In genomic region chr10:98778277-98778759, GRCh38 we compare ENCODE assay signal across 14 cellular contexts.
"Had no signal": no experiment of that assay in that cellular context is flagged by ENCODE, and none has a peak within 500 bp of the region (broad histone marks: within the 10 kb centered on the region; RNA-seq: fewer than 3 reads in every experiment).

No MANE protein-coding gene starts in this region.

- H3K27me3 ChIP-seq: body of pancreas, gastroesophageal sphincter, right atrium auricular region, tibial nerve had no signal

- ATAC-seq: body of pancreas; gastroesophageal sphincter; naive thymus-derived CD4-positive, alpha-beta T cell had no signal

- H3K36me3 ChIP-seq: gastroesophageal sphincter, right atrium auricular region, tibial nerve had no signal

- H3K36me3 Mint-ChIP-seq: activated naive CD4-positive, alpha-beta T cell treated with anti-CD3 and anti-CD28 coated beads, Interleukin-2, amount 50 U/mL, for 24 hours; naive thymus-derived CD4-positive, alpha-beta T cell had no signal

- H3K4me1 Mint-ChIP-seq: activated naive CD4-positive, alpha-beta T cell treated with anti-CD3 and anti-CD28 coated beads, Interleukin-2, amount 50 U/mL, for 24 hours; central memory CD8-positive, alpha-beta T cell; naive thymus-derived CD4-positive, alpha-beta T cell had no signal

- H3K4me1 ChIP-seq: body of pancreas, right atrium auricular region, tibial nerve had no signal

- H3K27ac ChIP-seq: body of pancreas, gastroesophageal sphincter, right atrium auricular region, tibial nerve had no signal

- H3K4me3 Mint-ChIP-seq: activated naive CD4-positive, alpha-beta T cell treated with anti-CD3 and anti-CD28 coated beads, Interleukin-2, amount 50 U/mL, for 24 hours; central memory CD8-positive, alpha-beta T cell; naive thymus-derived CD4-positive, alpha-beta T cell had no signal

- H3K4me3 ChIP-seq: body of pancreas, gastroesophageal sphincter, right atrium auricular region, tibial nerve had no signal

- DNase-seq: activated CD4-positive, alpha-beta T cell treated with anti-CD3 and anti-CD28 coated beads, Interleukin-2, amount 50 U/mL, for 1 hour; activated effector memory CD4-positive, alpha-beta T cell treated with Interleukin-2 at 50 U/mL for 16 hours; body of pancreas; cortex of kidney; effector memory CD4-positive, alpha-beta T cell; kidney glomerular epithelial cell; naive thymus-derived CD4-positive, alpha-beta T cell; small intestine; T1000 had no signal

- H3K27ac Mint-ChIP-seq: activated naive CD4-positive, alpha-beta T cell treated with anti-CD3 and anti-CD28 coated beads, Interleukin-2, amount 50 U/mL, for 24 hours; naive thymus-derived CD4-positive, alpha-beta T cell had no signal

- H3K9me3 ChIP-seq: body of pancreas, gastroesophageal sphincter, right atrium auricular region, tibial nerve had no signal

- H3K9me3 Mint-ChIP-seq: activated naive CD4-positive, alpha-beta T cell treated with anti-CD3 and anti-CD28 coated beads, Interleukin-2, amount 50 U/mL, for 24 hours; central memory CD8-positive, alpha-beta T cell had no signal

- H3K27me3 Mint-ChIP-seq: central memory CD8-positive, alpha-beta T cell had no signal
